18 cellular contexts compared by ENCODE assay signal in the genomic region with DNA sequence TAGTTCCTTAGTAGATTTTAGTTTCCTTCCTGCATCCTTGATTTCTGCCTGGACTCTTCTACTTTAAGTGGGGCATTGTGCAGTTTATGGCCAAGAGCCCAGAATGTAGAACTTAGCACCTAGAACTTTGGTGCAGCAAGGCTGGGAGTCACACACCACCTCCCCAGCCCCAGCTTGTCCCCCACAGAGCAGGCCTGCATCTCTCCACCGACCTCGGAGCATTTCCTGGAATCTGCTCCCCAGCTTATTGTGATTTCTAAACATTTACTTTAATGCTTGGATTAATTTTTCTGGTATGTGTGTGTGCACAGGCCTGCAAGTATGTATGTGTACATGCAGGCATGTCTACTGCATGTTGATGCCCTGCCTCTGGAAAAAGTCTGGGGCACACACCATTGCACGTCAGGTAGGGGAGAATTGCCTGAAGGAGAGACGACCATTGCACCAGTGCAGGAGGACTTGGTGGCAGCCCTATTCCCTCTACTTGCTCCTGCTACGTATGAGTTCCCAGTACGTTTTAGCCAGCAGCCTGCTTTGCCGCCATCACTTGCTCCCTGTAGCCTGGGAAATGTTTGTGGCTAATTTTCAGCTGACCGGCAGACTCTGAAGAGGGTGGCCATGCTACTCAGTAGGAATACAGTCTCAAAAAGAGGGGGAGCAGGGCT.
DNase-seq lines count a peak whose midpoint lies in the region; ATAC-seq and TF ChIP-seq lines count a peak whose summit lies in the region.
"Had no signal": no experiment of that assay in that cellular context is flagged by ENCODE, and none has a peak within 500 bp of the region (broad histone marks: within the 10 kb centered on the region; RNA-seq: fewer than 3 reads in every experiment).

No MANE protein-coding gene starts in this region.

- no peaks in the 10 kb centered on the region for H3K27me3 ChIP-seq in right atrium auricular region
- H3K27me3 ChIP-seq in esophagus muscularis mucosa: peaks cover 0 to 25% (median 0%) of the 10 kb centered on the region in 4 donors
- H3K27me3 ChIP-seq in mesenchymal stem cell (ENCODE audit: control insufficient read depth in 1 of 2, insufficient read depth in 1 of 2, low read length in 2 of 2): peaks cover 0 to 17% of the 10 kb centered on the region in 2 experiments
- H3K27me3 ChIP-seq: BLaER1 had no signal

- WGBS in esophagus muscularis mucosa: 67% methylated on average over 8 of the region's 8 CpGs
- WGBS in mesenchymal stem cell: 97% methylated on average over 6 of the region's 8 CpGs

- no peak overlapping the region for H3K4me3 ChIP-seq in right atrium auricular region
- no peak overlapping the region for H3K4me3 ChIP-seq in esophagus muscularis mucosa
- no peak overlapping the region for H3K4me3 ChIP-seq in mesenchymal stem cell (ENCODE audit: insufficient read depth in 1 of 2, low read depth in 1 of 2, low read length in 2 of 2)
- H3K4me3 ChIP-seq: BLaER1, GM23248 had no signal

- H3K79me1 ChIP-seq in mesenchymal stem cell (replicated peaks; ENCODE audit: low read length, poor library complexity, severe bottlenecking): no peaks in the 10 kb centered on the region

- TF ChIP-seq EP300 in esophagus muscularis mucosa (IDR thresholded peaks at IDR 0.05): no peak

- H2AFZ ChIP-seq in mesenchymal stem cell (ENCODE audit: low read depth, low read length): no peak overlapping the region
- H2AFZ ChIP-seq: GM23248 had no signal

- H3K18ac ChIP-seq in mesenchymal stem cell (ENCODE audit: low read depth in 1 of 2, low read length in 2 of 2): no peak overlapping the region

- H4K8ac ChIP-seq in mesenchymal stem cell (ENCODE audit: low read length): no peak overlapping the region

- H2AK5ac ChIP-seq in mesenchymal stem cell (ENCODE audit: low read length, severe bottlenecking): no peak overlapping the region

- H3K4me3 Mint-ChIP-seq in osteocyte (ENCODE audit: unreplicated experiment): no peak overlapping the region
- H3K4me3 Mint-ChIP-seq: B cell; CD4-positive, CD25-positive, alpha-beta regulatory T cell; CD8-positive, alpha-beta T cell had no signal

- DNase-seq in right atrium auricular region (ENCODE audit: low spot score) (peak; percentile 42), left cardiac atrium (no peak), esophagus muscularis mucosa (ENCODE audit: extremely low spot score) (peak; percentile 78), mesenchymal stem cell (no peak), osteocyte (ENCODE audit: extremely low spot score, unreplicated experiment) (peak; percentile 51), NCI-H526 treated with DMSO at 0.1 percent for 48 hours (lab: John Stamatoyannopoulos, UW) (no peak), AG20443 (ENCODE audit: low spot score) (no peak)
- DNase-seq: Caco-2; CD4-positive, CD25-positive, alpha-beta regulatory T cell; CD8-positive, alpha-beta T cell; DMS153; DND-41; GM23248; H7; HCEC 1CT had no signal

- H2BK120ac ChIP-seq in mesenchymal stem cell (ENCODE audit: low read depth, low read length): no peak overlapping the region

- H3K27me3 Mint-ChIP-seq in osteocyte (ENCODE audit: unreplicated experiment): no peaks in the 10 kb centered on the region

- H3K4ac ChIP-seq in mesenchymal stem cell (ENCODE audit: low read depth in 1 of 2, low read length in 2 of 2): no peak overlapping the region

- H3K36me3 ChIP-seq in right atrium auricular region: no peaks in the 10 kb centered on the region
- H3K36me3 ChIP-seq in esophagus muscularis mucosa: no peaks in the 10 kb centered on the region
- H3K36me3 ChIP-seq in mesenchymal stem cell (ENCODE audit: control insufficient read depth in 1 of 2, insufficient read depth in 2 of 2, low read depth in 1 of 2, low read length in 2 of 2): no peaks in the 10 kb centered on the region
- H3K36me3 ChIP-seq: BLaER1 had no signal

- H3K9ac ChIP-seq in mesenchymal stem cell (ENCODE audit: low read length): no peak overlapping the region
- H3K9ac ChIP-seq: BLaER1, GM23248 had no signal

- peaks cover 49% of the 10 kb centered on the region for H3K4me1 Mint-ChIP-seq in osteocyte (ENCODE audit: unreplicated experiment)

- H3K9me3 ChIP-seq in right atrium auricular region: no peaks in the 10 kb centered on the region
- no peaks in the 10 kb centered on the region for H3K9me3 ChIP-seq in esophagus muscularis mucosa
- H3K9me3 ChIP-seq in mesenchymal stem cell (ENCODE audit: control insufficient read depth, low read length): no peaks in the 10 kb centered on the region
- H3K9me3 ChIP-seq: BLaER1, Caco-2 had no signal

- peak overlapping the region; percentile 15 to 38 for H2BK12ac ChIP-seq in mesenchymal stem cell (ENCODE audit: low read length in 2 of 2)

- H3K27ac ChIP-seq in right atrium auricular region (no peak overlapping the region), esophagus muscularis mucosa (replicated peaks in 1 of 4) (no peak overlapping the region), mesenchymal stem cell (ENCODE audit: low read length, poor library complexity, severe bottlenecking) (no peak overlapping the region)
- H3K27ac ChIP-seq: BLaER1, C4-2B, GM23248 had no signal

- no peak overlapping the region for H2BK5ac ChIP-seq in mesenchymal stem cell (ENCODE audit: low read depth, low read length, poor library complexity, severe bottlenecking)

- TF ChIP-seq POLR2A in esophagus muscularis mucosa (IDR thresholded peaks at IDR 0.05; ENCODE audit: low read depth): no peak

- H3K23ac ChIP-seq in mesenchymal stem cell (ENCODE audit: low read length in 2 of 2): no peak overlapping the region

- no peak for ATAC-seq in left cardiac atrium
- ATAC-seq: CD8-positive, alpha-beta T cell had no signal

- no peak overlapping the region for H2BK15ac ChIP-seq in mesenchymal stem cell (ENCODE audit: low read depth, poor library complexity, severe bottlenecking)

- no peaks in the 10 kb centered on the region for H3K9me3 Mint-ChIP-seq in osteocyte (ENCODE audit: unreplicated experiment)
- H3K9me3 Mint-ChIP-seq: CD4-positive, CD25-positive, alpha-beta regulatory T cell; CD8-positive, alpha-beta T cell had no signal

- H3K27ac Mint-ChIP-seq in osteocyte (ENCODE audit: unreplicated experiment): no peak overlapping the region
- H3K27ac Mint-ChIP-seq: B cell; CD4-positive, CD25-positive, alpha-beta regulatory T cell; CD8-positive, alpha-beta T cell had no signal

- intact Hi-C loops in left cardiac atrium (cut with DNase I) (loop anchor here (10.0 kb wide), 2 partner anchors 516 to 656 kb away; no protein-coding TSS in a partner anchor), esophagus muscularis mucosa (cut with DNase I) (loop anchor here (5.0 to 10.0 kb wide), 3 partner anchors 416 to 1116 kb away; no protein-coding TSS in a partner anchor)

- peak overlapping the region in 1 of 2 experiments; percentile 66 for H3K14ac ChIP-seq in mesenchymal stem cell (ENCODE audit: low read length in 2 of 2)

- no peak overlapping the region for H4K91ac ChIP-seq in mesenchymal stem cell (ENCODE audit: low read length)

- no peaks in the 10 kb centered on the region for H3K36me3 Mint-ChIP-seq in osteocyte (ENCODE audit: unreplicated experiment)
- H3K36me3 Mint-ChIP-seq: CD4-positive, CD25-positive, alpha-beta regulatory T cell; CD8-positive, alpha-beta T cell had no signal

- H3K4me1 ChIP-seq in right atrium auricular region (peaks cover 0 to 31% of the 10 kb centered on the region in 2 donors), esophagus muscularis mucosa (peaks cover 23 to 33% (median 29%) of the 10 kb centered on the region in 4 donors), mesenchymal stem cell (ENCODE audit: control insufficient read depth, insufficient read depth, low read depth, low read length) (peaks cover 19% of the 10 kb centered on the region)
- H3K4me1 ChIP-seq: Caco-2 had no signal

- no peak for TF ChIP-seq CTCF in right atrium auricular region (IDR thresholded peaks at IDR 0.05)
- no peak for TF ChIP-seq CTCF in esophagus muscularis mucosa (IDR thresholded peaks at IDR 0.05)
- TF ChIP-seq CTCF in osteocyte (IDR thresholded peaks at IDR 0.05): no peak

- no peak overlapping the region for H3K4me2 ChIP-seq in mesenchymal stem cell (ENCODE audit: low read length, poor library complexity, severe bottlenecking)
- H3K4me2 ChIP-seq: BLaER1 had no signal

Comparison
In these comparisons a context has a peak if more than half of its experiments do, and no peak if none do; other contexts are left out.
1. DNase-seq: peak in right atrium auricular region (single experiment), esophagus muscularis mucosa (single experiment) and osteocyte (single experiment); none in left cardiac atrium (single experiment), mesenchymal stem cell (single experiment), NCI-H526 treated with DMSO at 0.1 percent for 48 hours (single experiment) and AG20443 (single experiment).